Comparison of ENCODE assay signal across 15 cellular contexts in the genomic region with DNA sequence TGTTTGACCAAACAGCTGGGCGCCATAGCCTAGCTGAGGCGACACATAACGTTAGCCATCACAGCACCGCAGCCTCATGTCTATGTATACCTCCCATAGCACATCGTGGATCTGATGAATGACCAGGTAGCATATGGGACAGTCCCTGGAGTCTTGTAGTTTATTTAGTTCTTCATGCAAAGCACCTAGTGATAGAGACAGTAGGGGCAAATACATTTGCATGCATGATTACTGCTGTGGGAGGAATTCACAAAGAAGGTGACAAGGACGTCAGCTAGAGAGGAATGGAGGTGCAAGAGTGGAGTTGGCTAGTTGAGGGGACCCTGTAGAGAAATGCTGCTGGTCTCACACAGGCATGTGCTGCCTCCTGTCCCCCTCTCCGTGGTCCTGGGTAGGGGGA.
A peak's percentile ranks its signal among the peaks of the same experiment; 100 is the strongest.
DNase-seq lines count a peak whose midpoint lies in the region; ATAC-seq, FAIRE-seq and TF ChIP-seq lines count a peak whose summit lies in the region.
"Had no signal": no experiment of that assay in that cellular context is flagged by ENCODE, and none has a peak within 500 bp of the region (broad histone marks: within the 10 kb centered on the region; RNA-seq: fewer than 3 reads in every experiment).

No MANE protein-coding gene starts in this region.

- H3K4me3 ChIP-seq in CD8-positive, alpha-beta T cell (ENCODE audit: low read depth, low read length), result no peak overlapping the region
- H3K4me3 ChIP-seq: cardiac muscle cell, left lung, psoas muscle had no signal

- H3K4me1 Mint-ChIP-seq in CD8-positive, alpha-beta T cell (ENCODE audit: low read depth), result no peaks in the 10 kb centered on the region
- no peaks in the 10 kb centered on the region for H3K4me1 Mint-ChIP-seq in activated naive CD8-positive, alpha-beta T cell treated with anti-CD3 and anti-CD28 coated beads, Interleukin-2, amount 50 U/mL, for 24 hours

- H3K4me1 ChIP-seq in CD8-positive, alpha-beta T cell (ENCODE audit: insufficient read depth, low read length), result no peaks in the 10 kb centered on the region
- H3K4me1 ChIP-seq: left lung had no signal

- DNase-seq in GM18507 (ENCODE audit: extremely low spot score, insufficient read length, low read depth) (no peak), NCI-H2081 (lab: John Stamatoyannopoulos, UW) (no peak)
- no peak for DNase-seq in CD8-positive, alpha-beta T cell
- no peak for DNase-seq in stimulated activated CD8-positive, alpha-beta memory T cell treated with anti-CD3 and anti-CD28 coated beads, Interleukin-4, amount 100 ng/mL, for 48 hours
- no peak for DNase-seq in activated naive CD8-positive, alpha-beta T cell treated with anti-CD3 and anti-CD28 coated beads, Interleukin-2, amount 50 U/mL, for 24 hours
- DNase-seq: activated naive CD4-positive, alpha-beta T cell treated with anti-CD3 and anti-CD28 coated beads for 36 hours; KG1; NCI-H1694 treated with DMSO at 0.1 percent for 48 hours; psoas muscle had no signal

- H3K36me3 Mint-ChIP-seq in CD8-positive, alpha-beta T cell, result no peaks in the 10 kb centered on the region
- H3K36me3 Mint-ChIP-seq in activated naive CD8-positive, alpha-beta T cell treated with anti-CD3 and anti-CD28 coated beads, Interleukin-2, amount 50 U/mL, for 24 hours (ENCODE audit: low read depth), result no peaks in the 10 kb centered on the region

- no peaks in the 10 kb centered on the region for H3K27me3 ChIP-seq in CD8-positive, alpha-beta T cell (ENCODE audit: insufficient read depth, low read length)
- H3K27me3 ChIP-seq: cardiac muscle cell, left lung had no signal

- no peak overlapping the region for H3K27ac Mint-ChIP-seq in CD8-positive, alpha-beta T cell
- H3K27ac Mint-ChIP-seq in activated naive CD8-positive, alpha-beta T cell treated with anti-CD3 and anti-CD28 coated beads, Interleukin-2, amount 50 U/mL, for 24 hours, result no peak overlapping the region
- H3K27ac Mint-ChIP-seq: activated naive CD4-positive, alpha-beta T cell treated with anti-CD3 and anti-CD28 coated beads for 36 hours had no signal

- CTCF ChIA-PET in CD8-positive, alpha-beta T cell (lab: Charles Lee), result no interaction called here

- POLR2A ChIA-PET in CD8-positive, alpha-beta T cell (lab: Charles Lee), result no interaction called here

- H3K9me3 Mint-ChIP-seq in CD8-positive, alpha-beta T cell, result no peaks in the 10 kb centered on the region
- H3K9me3 Mint-ChIP-seq in activated naive CD8-positive, alpha-beta T cell treated with anti-CD3 and anti-CD28 coated beads, Interleukin-2, amount 50 U/mL, for 24 hours, result peaks cover 7% of the 10 kb centered on the region
- H3K9me3 Mint-ChIP-seq: activated naive CD4-positive, alpha-beta T cell treated with anti-CD3 and anti-CD28 coated beads for 36 hours had no signal

- peaks cover 2% of the 10 kb centered on the region for H3K27me3 Mint-ChIP-seq in CD8-positive, alpha-beta T cell (ENCODE audit: low read depth)
- H3K27me3 Mint-ChIP-seq in activated naive CD8-positive, alpha-beta T cell treated with anti-CD3 and anti-CD28 coated beads, Interleukin-2, amount 50 U/mL, for 24 hours, result peaks cover 2% of the 10 kb centered on the region

- no peaks in the 10 kb centered on the region for H3K9me3 ChIP-seq in CD8-positive, alpha-beta T cell (ENCODE audit: low read length)
- H3K9me3 ChIP-seq: left lung, psoas muscle had no signal

- peak; percentile 48 for ATAC-seq in GM19452 (IDR thresholded peaks at IDR 0.05; ENCODE audit: unreplicated experiment)
- peak; percentile 32 for ATAC-seq in HG02763 (IDR thresholded peaks at IDR 0.05; ENCODE audit: unreplicated experiment)
- peak; percentile 35 for ATAC-seq in HG03571 (IDR thresholded peaks at IDR 0.05; ENCODE audit: unreplicated experiment)
- no peak for ATAC-seq in CD8-positive, alpha-beta T cell
- no peak for ATAC-seq in activated naive CD8-positive, alpha-beta T cell treated with anti-CD3 and anti-CD28 coated beads, Interleukin-2, amount 50 U/mL, for 24 hours
- ATAC-seq: left lung had no signal

- intact Hi-C loops in CD8-positive, alpha-beta T cell (cut with DNase I, micrococcal nuclease), result no loop called here

- H3K4me3 Mint-ChIP-seq in CD8-positive, alpha-beta T cell, result no peak overlapping the region
- no peak overlapping the region for H3K4me3 Mint-ChIP-seq in activated naive CD8-positive, alpha-beta T cell treated with anti-CD3 and anti-CD28 coated beads, Interleukin-2, amount 50 U/mL, for 24 hours
- H3K4me3 Mint-ChIP-seq: activated naive CD4-positive, alpha-beta T cell treated with anti-CD3 and anti-CD28 coated beads for 36 hours had no signal

- no peak overlapping the region for H3K27ac ChIP-seq in CD8-positive, alpha-beta T cell (ENCODE audit: low read depth, low read length)
- H3K27ac ChIP-seq: cardiac muscle cell, left lung had no signal

- peak; percentile 39 for FAIRE-seq in GM18507 (lab: Jason Lieb, UNC)
- FAIRE-seq: D721Med had no signal

- no peak for TF ChIP-seq CTCF in CD8-positive, alpha-beta T cell (IDR thresholded peaks at IDR 0.05)

- no peaks in the 10 kb centered on the region for H3K36me3 ChIP-seq in CD8-positive, alpha-beta T cell (ENCODE audit: insufficient read depth, low read length)
- H3K36me3 ChIP-seq: cardiac muscle cell, left lung had no signal

Comparison
In these comparisons a context has a peak if more than half of its experiments do, and no peak if none do; other contexts are left out.
1. ATAC-seq: peak in GM19452 (single experiment), HG02763 (single experiment) and HG03571 (single experiment); none in CD8-positive, alpha-beta T cell (single experiment) and activated naive CD8-positive, alpha-beta T cell treated with anti-CD3 and anti-CD28 coated beads, Interleukin-2, amount 50 U/mL, for 24 hours (single experiment).